Comparison of ENCODE assay signal across 1 cellular context in the genomic region with DNA sequence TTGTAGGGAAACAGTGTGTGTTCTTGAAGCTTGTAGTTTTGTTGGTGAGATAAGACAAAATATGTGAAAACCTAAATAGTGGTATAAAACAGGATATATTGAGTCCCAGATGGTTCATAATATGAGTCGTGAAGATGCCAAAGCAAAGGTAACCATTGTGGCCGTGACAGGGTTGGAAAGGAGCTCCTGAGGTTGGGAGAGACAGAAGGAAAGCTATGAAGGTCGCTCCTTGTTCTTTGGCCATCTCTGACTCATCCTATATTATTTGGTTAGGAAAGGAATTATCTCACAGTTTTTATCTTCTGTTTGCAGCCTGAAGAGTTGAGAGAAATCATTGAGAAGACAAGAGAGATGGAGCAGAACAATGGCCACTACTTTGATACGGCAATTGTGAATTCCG.
TF ChIP-seq lines count a peak whose summit lies in the region.

No MANE protein-coding gene starts in this region.

TF ChIP-seq in IMR-90, 13 proteins besides CTCF, POLR2A, EP300 and RAD21 (continued from another document):
- TF ChIP-seq FOS (IDR thresholded peaks at IDR 0.05; ENCODE audit: low read depth, low read length): no peak
- TF ChIP-seq RFX5 (IDR thresholded peaks at IDR 0.05; ENCODE audit: low read depth, low read length): no peak
